In genomic region chr6:12483712-12484111, GRCh38 we compare ENCODE assay signal across 9 cellular contexts.
DNase-seq lines count a peak whose midpoint lies in the region; ATAC-seq and TF ChIP-seq lines count a peak whose summit lies in the region.
"Had no signal": no experiment of that assay in that cellular context is flagged by ENCODE, and none has a peak within 500 bp of the region (broad histone marks: within the 10 kb centered on the region; RNA-seq: fewer than 3 reads in every experiment).

No MANE protein-coding gene starts in this region.

- intact Hi-C loops in left ventricle myocardium inferior (cut with micrococcal nuclease): no loop called here
- intact Hi-C loops in right cardiac atrium (cut with DNase I): no loop called here

- no peak overlapping the region for H3K27ac ChIP-seq in left ventricle myocardium inferior (replicated peaks)
- H3K27ac ChIP-seq in right cardiac atrium (ENCODE audit: low read length): no peak overlapping the region

- WGBS in right cardiac atrium: 54% methylated on average over 5 of the region's 5 CpGs

- H3K9me3 Mint-ChIP-seq in activated CD8-positive, alpha-beta memory T cell treated with anti-CD3 and anti-CD28 coated beads, Interleukin-2, amount 10 ng/mL, durations not matched to agents 7 days and 5 days (ENCODE audit: low read depth): peaks cover 2% of the 10 kb centered on the region

- peaks cover 3% of the 10 kb centered on the region for H3K27me3 Mint-ChIP-seq in activated CD8-positive, alpha-beta memory T cell treated with anti-CD3 and anti-CD28 coated beads, Interleukin-2, amount 10 ng/mL, durations not matched to agents 7 days and 5 days

- H3K4me3 Mint-ChIP-seq in activated CD8-positive, alpha-beta memory T cell treated with anti-CD3 and anti-CD28 coated beads, Interleukin-2, amount 10 ng/mL, durations not matched to agents 7 days and 5 days: no peak overlapping the region
- H3K4me3 Mint-ChIP-seq: brain had no signal

- H3K27me3 ChIP-seq in left ventricle myocardium inferior (ENCODE audit: low read depth): no peaks in the 10 kb centered on the region
- no peaks in the 10 kb centered on the region for H3K27me3 ChIP-seq in right cardiac atrium (ENCODE audit: control insufficient read depth, insufficient read depth)

- H3K4me1 ChIP-seq in left ventricle myocardium inferior (no peaks in the 10 kb centered on the region), right cardiac atrium (ENCODE audit: control insufficient read depth, insufficient read depth, low read length) (no peaks in the 10 kb centered on the region)

- H3K4me1 Mint-ChIP-seq in activated CD8-positive, alpha-beta memory T cell treated with anti-CD3 and anti-CD28 coated beads, Interleukin-2, amount 10 ng/mL, durations not matched to agents 7 days and 5 days: peaks cover 5% of the 10 kb centered on the region

- H3K9me3 ChIP-seq in left ventricle myocardium inferior (replicated peaks): no peaks in the 10 kb centered on the region
- H3K9me3 ChIP-seq in right cardiac atrium (ENCODE audit: control insufficient read depth, low read length): no peaks in the 10 kb centered on the region

- no peak for DNase-seq in left ventricle myocardium inferior
- no peak for DNase-seq in right cardiac atrium
- DNase-seq in T1000 (lab: John Stamatoyannopoulos, UW): peak; percentile 43
- DNase-seq in myocyte (ENCODE audit: low read depth): peak; percentile 18
- no peak for DNase-seq in activated CD8-positive, alpha-beta memory T cell treated with anti-CD3 and anti-CD28 coated beads, Interleukin-2, amount 10 ng/mL, durations not matched to agents 7 days and 5 days
- no peak for DNase-seq in activated effector memory CD4-positive, alpha-beta T cell treated with anti-CD3 and anti-CD28 coated beads, Interleukin-2, amount 50 U/mL, for 16 hours
- no peak for DNase-seq in NCI-H1694 treated with DMSO at 0.1 percent for 48 hours (lab: John Stamatoyannopoulos, UW)

- no peaks in the 10 kb centered on the region for H3K36me3 ChIP-seq in left ventricle myocardium inferior

- CTCF ChIA-PET in activated CD8-positive, alpha-beta memory T cell treated with anti-CD3 and anti-CD28 coated beads, Interleukin-2, amount 10 ng/mL, durations not matched to agents 7 days and 5 days (lab: Charles Lee): no interaction called here

- ATAC-seq in right cardiac atrium (no peak), HG03045 (IDR thresholded peaks at IDR 0.05; ENCODE audit: unreplicated experiment) (peak; percentile 74)
- ATAC-seq in activated CD8-positive, alpha-beta memory T cell treated with anti-CD3 and anti-CD28 coated beads, Interleukin-2, amount 10 ng/mL, durations not matched to agents 7 days and 5 days: no peak

- TF ChIP-seq CTCF in left ventricle myocardium inferior (IDR thresholded peaks at IDR 0.05; ENCODE audit: borderline replicate concordance): no peak

- H3K27ac Mint-ChIP-seq in activated CD8-positive, alpha-beta memory T cell treated with anti-CD3 and anti-CD28 coated beads, Interleukin-2, amount 10 ng/mL, durations not matched to agents 7 days and 5 days: no peak overlapping the region
- H3K27ac Mint-ChIP-seq: brain had no signal

- H3K36me3 Mint-ChIP-seq in activated CD8-positive, alpha-beta memory T cell treated with anti-CD3 and anti-CD28 coated beads, Interleukin-2, amount 10 ng/mL, durations not matched to agents 7 days and 5 days: no peaks in the 10 kb centered on the region
- H3K36me3 Mint-ChIP-seq: brain had no signal

- H3K4me3 ChIP-seq in left ventricle myocardium inferior (peak overlapping the region; percentile 7), right cardiac atrium (ENCODE audit: low read length) (no peak overlapping the region)

Comparison
In these comparisons a context has a peak if more than half of its experiments do, and no peak if none do; other contexts are left out.
1. DNase-seq: peak in T1000 (single experiment) and myocyte (single experiment); none in left ventricle myocardium inferior (single experiment), right cardiac atrium (0 of 3), activated CD8-positive, alpha-beta memory T cell treated with anti-CD3 and anti-CD28 coated beads, Interleukin-2, amount 10 ng/mL, durations not matched to agents 7 days and 5 days (single experiment), activated effector memory CD4-positive, alpha-beta T cell treated with anti-CD3 and anti-CD28 coated beads, Interleukin-2, amount 50 U/mL, for 16 hours (single experiment) and NCI-H1694 treated with DMSO at 0.1 percent for 48 hours (single experiment).